Comparison of ENCODE assay signal across 1 cellular context in genomic region chr14:51079085-51079484, GRCh38.
TF ChIP-seq lines count a peak whose summit lies in the region.

No MANE protein-coding gene starts in this region.

TF ChIP-seq in SK-N-SH, 30 proteins besides CTCF, POLR2A, EP300 and RAD21 (continued from another document):
- TF ChIP-seq MAX (IDR thresholded peaks at IDR 0.05; ENCODE audit: low read depth), result no peak
- TF ChIP-seq JUND (IDR thresholded peaks at IDR 0.05), result no peak
TF ChIP-seq in SK-N-SH: peak in this region for 0.
